10 cellular contexts compared by ENCODE assay signal in genomic region chr14:89422181-89422951, GRCh38. TPM values are rescaled to one million over a fixed set of nuclear protein-coding genes. Genes with fewer than 3 reads are reported as not detected.
DNase-seq lines count a peak whose midpoint lies in the region; ATAC-seq and TF ChIP-seq lines count a peak whose summit lies in the region.
"Had no signal": no experiment of that assay in that cellular context is flagged by ENCODE, and none has a peak within 500 bp of the region (broad histone marks: within the 10 kb centered on the region; RNA-seq: fewer than 3 reads in every experiment).

No MANE protein-coding gene starts in this region.

- peaks cover 46% of the 10 kb centered on the region for H3K4me1 Mint-ChIP-seq in stimulated activated memory B cell treated with anti-CD40 and anti-IgM and Interleukin-4, amounts not matched to agents 10 μg/mL and 1 μg/mL and 100 μg/mL, for 72 hours

- no peaks in the 10 kb centered on the region for H3K9me3 Mint-ChIP-seq in stimulated activated memory B cell treated with anti-CD40 and anti-IgM and Interleukin-4, amounts not matched to agents 10 μg/mL and 1 μg/mL and 100 μg/mL, for 72 hours

- TF ChIP-seq POLR2A in esophagus squamous epithelium (IDR thresholded peaks at IDR 0.05) (no peak), sigmoid colon (IDR thresholded peaks at IDR 0.05) (no peak)

- 67% methylated on average over 11 of the region's 11 CpGs for WGBS in right cardiac atrium
- WGBS in esophagus squamous epithelium, 2 donors = 49 to 60% methylated on average over 11 of the region's 11 CpGs
- 26 to 71% methylated on average over 11 of the region's 11 CpGs for WGBS in sigmoid colon, 2 donors

- H3K4me3 ChIP-seq in right cardiac atrium (ENCODE audit: low read length) (no peak overlapping the region), right atrium auricular region (no peak overlapping the region), esophagus squamous epithelium (peak overlapping the region in 3 of 4 donors; percentile 11 to 40 (median 12)), sigmoid colon (no peak overlapping the region)
- H3K4me3 ChIP-seq: uterus had no signal

- TF ChIP-seq EP300 in sigmoid colon (IDR thresholded peaks at IDR 0.05) = no peak

- H3K36me3 ChIP-seq in right atrium auricular region (no peaks in the 10 kb centered on the region), esophagus squamous epithelium (peaks cover 0 to 9% (median 0%) of the 10 kb centered on the region in 3 donors), sigmoid colon (no peaks in the 10 kb centered on the region)
- H3K36me3 ChIP-seq: BE2C, uterus had no signal

- H3K27ac ChIP-seq in right cardiac atrium (ENCODE audit: low read length) (no peak overlapping the region), right atrium auricular region (peak overlapping the region in 1 of 2 donors; percentile 36), esophagus squamous epithelium (peak overlapping the region; percentile 63 to 81 (median 72)), sigmoid colon (no peak overlapping the region)
- H3K27ac ChIP-seq: uterus had no signal

- H3K4me3 Mint-ChIP-seq in stimulated activated memory B cell treated with anti-CD40 and anti-IgM and Interleukin-4, amounts not matched to agents 10 μg/mL and 1 μg/mL and 100 μg/mL, for 72 hours = no peak overlapping the region

- no peaks in the 10 kb centered on the region for H3K27me3 Mint-ChIP-seq in stimulated activated memory B cell treated with anti-CD40 and anti-IgM and Interleukin-4, amounts not matched to agents 10 μg/mL and 1 μg/mL and 100 μg/mL, for 72 hours

- H3K9me3 ChIP-seq in right cardiac atrium (ENCODE audit: control insufficient read depth, low read length) = no peaks in the 10 kb centered on the region
- H3K9me3 ChIP-seq in right atrium auricular region = no peaks in the 10 kb centered on the region
- H3K9me3 ChIP-seq in esophagus squamous epithelium = no peaks in the 10 kb centered on the region
- no peaks in the 10 kb centered on the region for H3K9me3 ChIP-seq in sigmoid colon
- H3K9me3 ChIP-seq: BE2C, uterus had no signal

- DNase-seq in right cardiac atrium (peak in 1 of 3 donors; percentile 45), right atrium auricular region (ENCODE audit: low spot score) (no peak), esophagus squamous epithelium (lab: John Stamatoyannopoulos, UW) (no peak), sigmoid colon (peak; percentile 41)
- DNase-seq: BE2C, uterus had no signal

- intact Hi-C loops in right cardiac atrium (cut with DNase I) (loop anchor here in 1 of 4 donors (10.0 kb wide), 1 partner anchor 192 kb away; no protein-coding TSS in a partner anchor), esophagus squamous epithelium (cut with DNase I) (no loop called here), sigmoid colon (cut with DNase I) (no loop called here)

- ATAC-seq in right cardiac atrium (peak; percentile 58 to 61), GM18519 (IDR thresholded peaks at IDR 0.05; ENCODE audit: low FRiP score, unreplicated experiment) (no peak), GM21515 (IDR thresholded peaks at IDR 0.05; ENCODE audit: unreplicated experiment) (no peak), HG03135 (IDR thresholded peaks at IDR 0.05; ENCODE audit: unreplicated experiment) (no peak)
- no peak for ATAC-seq in stimulated activated memory B cell treated with anti-CD40 and anti-IgM and Interleukin-4, amounts not matched to agents 10 μg/mL and 1 μg/mL and 100 μg/mL, for 72 hours

- peaks cover 14% of the 10 kb centered on the region for H3K36me3 Mint-ChIP-seq in stimulated activated memory B cell treated with anti-CD40 and anti-IgM and Interleukin-4, amounts not matched to agents 10 μg/mL and 1 μg/mL and 100 μg/mL, for 72 hours

- H3K27ac Mint-ChIP-seq in stimulated activated memory B cell treated with anti-CD40 and anti-IgM and Interleukin-4, amounts not matched to agents 10 μg/mL and 1 μg/mL and 100 μg/mL, for 72 hours = no peak overlapping the region

- H3K4me1 ChIP-seq in right cardiac atrium (ENCODE audit: control insufficient read depth, insufficient read depth, low read length) (peaks cover 8% of the 10 kb centered on the region), right atrium auricular region (peaks cover 0 to 23% of the 10 kb centered on the region in 2 donors), esophagus squamous epithelium (peaks cover under 1 to 69% (median 25%) of the 10 kb centered on the region in 3 donors), sigmoid colon (peaks cover 0 to 15% (median 7%) of the 10 kb centered on the region in 4 donors)

- H3K27me3 ChIP-seq in right cardiac atrium (ENCODE audit: control insufficient read depth, insufficient read depth) (no peaks in the 10 kb centered on the region), right atrium auricular region (no peaks in the 10 kb centered on the region), esophagus squamous epithelium (no peaks in the 10 kb centered on the region), sigmoid colon (no peaks in the 10 kb centered on the region)
- H3K27me3 ChIP-seq: BE2C, uterus had no signal

- TF ChIP-seq CTCF in right atrium auricular region (IDR thresholded peaks at IDR 0.05) = no peak
- TF ChIP-seq CTCF in esophagus squamous epithelium (IDR thresholded peaks at IDR 0.05) = no peak
- TF ChIP-seq CTCF in sigmoid colon (IDR thresholded peaks at IDR 0.05) = no peak

RNA-seq across cellular contexts. Expression of gene FOXN3, which starts 5.3 kb away (rescaled TPM):
- total RNA-seq in right cardiac atrium (100 to 1,000 TPM; 116 to 146 (median 125) TPM), right atrium auricular region (10 to 100 TPM; 80.1 to 90.3 TPM), esophagus squamous epithelium (10 to 100 TPM; 27.4 to 91.4 (median 39.2) TPM), sigmoid colon (100 to 1,000 TPM; 104 to 146 (median 113) TPM)
- polyA plus RNA-seq in right cardiac atrium (31.5 TPM), sigmoid colon (10 to 100 TPM; 24.6 to 33.6 (median 25.7) TPM)

Comparison
In these comparisons a context has a peak if more than half of its experiments do, and no peak if none do; other contexts are left out.
1. ATAC-seq: peak in right cardiac atrium (2 of 2); none in GM18519 (single experiment), GM21515 (single experiment), HG03135 (single experiment) and stimulated activated memory B cell treated with anti-CD40 and anti-IgM and Interleukin-4, amounts not matched to agents 10 μg/mL and 1 μg/mL and 100 μg/mL, for 72 hours (single experiment).
2. H3K27ac ChIP-seq: peak in esophagus squamous epithelium (4 of 4); none in right cardiac atrium (single experiment) and sigmoid colon (0 of 4).
3. H3K4me3 ChIP-seq: peak in esophagus squamous epithelium (3 of 4); none in right cardiac atrium (single experiment), right atrium auricular region (0 of 2) and sigmoid colon (0 of 4).